Comparison of ENCODE assay signal across 24 cellular contexts in genomic region chr13:51920267-51920666, GRCh38. TPM values are rescaled to one million over a fixed set of nuclear protein-coding genes. Genes with fewer than 3 reads are reported as not detected.
"Had no signal": no experiment of that assay in that cellular context is flagged by ENCODE, and none has a peak within 500 bp of the region (broad histone marks: within the 10 kb centered on the region; RNA-seq: fewer than 3 reads in every experiment).

No MANE protein-coding gene starts in this region.

- H3K36me3 ChIP-seq: ovary, suprapubic skin, transverse colon, upper lobe of right lung, uterus had no signal

- H3K27ac ChIP-seq: ovary, suprapubic skin, transverse colon, upper lobe of right lung, uterus had no signal

- H3K27me3 ChIP-seq: ovary, suprapubic skin, transverse colon, upper lobe of right lung, uterus had no signal

- H3K4me3 ChIP-seq: lung, mucosa of descending colon, ovary, smooth muscle cell, suprapubic skin, transverse colon, upper lobe of right lung, uterus had no signal

- H3K4me1 ChIP-seq: suprapubic skin, transverse colon, upper lobe of right lung, uterus had no signal

- DNase-seq: effector memory CD4-positive, alpha-beta T cell; hypothalamus; immature natural killer cell; kidney glomerular epithelial cell; left colon; left ventricle myocardium superior; mucosa of descending colon; naive B cell; nephron progenitor cell; occipital lobe; ovary; stimulated activated CD4-positive, alpha-beta T cell treated with anti-CD3 and anti-CD28 coated beads, Interleukin-12 subunit alpha, Interleukin-12 subunit beta, amount 100 ng/mL, for 4 hours; stimulated activated CD4-positive, alpha-beta T cell treated with anti-CD3 and anti-CD28 coated beads, Interleukin-1b, Interleukin-23, amount 100 ng/mL, for 48 hours; stimulated activated CD4-positive, alpha-beta T cell treated with anti-CD3 and anti-CD28 coated beads, Interleukin-4, amount 100 ng/mL, for 1 hour; stimulated activated CD8-positive, alpha-beta memory T cell treated with anti-CD3 and anti-CD28 coated beads, Interleukin-4, amount 100 ng/mL, for 48 hours; stimulated activated naive CD4-positive, alpha-beta T cell; stimulated activated naive CD8-positive, alpha-beta T cell treated with anti-CD3 and anti-CD28 coated beads, Interleukin-15, amount 100 ng/mL, for 72 hours; transverse colon; upper lobe of right lung; uterus had no signal

- H3K4me2 ChIP-seq: smooth muscle cell had no signal

RNA-seq across cellular contexts. Expression of gene CCDC70, which starts 58.5 kb away (rescaled TPM):
- polyA plus RNA-seq: esophagus, immature natural killer cell, lung, ovary, smooth muscle cell had no signal
